ENCODE assay signal across 9 cellular contexts in genomic region chr6:111711476-111711875, GRCh38.
A peak's percentile ranks its signal among the peaks of the same experiment; 100 is the strongest.
DNase-seq lines count a peak whose midpoint lies in the region; ATAC-seq, FAIRE-seq and TF ChIP-seq lines count a peak whose summit lies in the region.
"Had no signal": no experiment of that assay in that cellular context is flagged by ENCODE, and none has a peak within 500 bp of the region (broad histone marks: within the 10 kb centered on the region; RNA-seq: fewer than 3 reads in every experiment).

No MANE protein-coding gene starts in this region.

- H3K27ac ChIP-seq in colonic mucosa (no peak overlapping the region), neuronal stem cell (replicated peaks; ENCODE audit: low read length) (no peak overlapping the region)

- no peak for ATAC-seq in HG03280 (IDR thresholded peaks at IDR 0.05; ENCODE audit: unreplicated experiment)
- ATAC-seq: Panc1 had no signal

- H2AFZ ChIP-seq in neuronal stem cell (ENCODE audit: low read length): no peak overlapping the region

- H2AK5ac ChIP-seq in neuronal stem cell (ENCODE audit: low read depth, low read length): no peak overlapping the region

- H2BK12ac ChIP-seq in neuronal stem cell (ENCODE audit: low read length): no peak overlapping the region

- peak overlapping the region; percentile 32 for H3K18ac ChIP-seq in neuronal stem cell (ENCODE audit: low read length)

- no peak overlapping the region for H3K4ac ChIP-seq in neuronal stem cell (ENCODE audit: low read length)

- H3K27me3 ChIP-seq in colonic mucosa: no peaks in the 10 kb centered on the region
- no peaks in the 10 kb centered on the region for H3K27me3 ChIP-seq in neuronal stem cell (ENCODE audit: control insufficient read depth in 3 of 3, insufficient read depth in 3 of 3, low read depth in 1 of 3, low read length in 3 of 3)

- no peak overlapping the region for H4K8ac ChIP-seq in neuronal stem cell (ENCODE audit: low read depth, low read length)

- H2BK5ac ChIP-seq in neuronal stem cell (ENCODE audit: low read length): no peak overlapping the region

- no peak overlapping the region for H2BK120ac ChIP-seq in neuronal stem cell (ENCODE audit: low read depth, low read length)

- H3K14ac ChIP-seq in neuronal stem cell (ENCODE audit: low read length): no peak overlapping the region

- DNase-seq in DMS 273 (lab: John Stamatoyannopoulos, UW; ENCODE audit: unreplicated experiment): peak; percentile 97
- DNase-seq in NCI-H345 (lab: John Stamatoyannopoulos, UW): peak; percentile 89
- DNase-seq in colonic mucosa: peak; percentile 69
- no peak for DNase-seq in neuronal stem cell (ENCODE audit: low spot score)
- DNase-seq in DMS114 treated with DMSO at 0.1 percent for 48 hours (lab: John Stamatoyannopoulos, UW; ENCODE audit: unreplicated experiment): no peak
- no peak for DNase-seq in NOMO-1 treated with dmso at 0.1 percent for 144 hours (lab: John Stamatoyannopoulos, UW; ENCODE audit: unreplicated experiment)
- no peak for DNase-seq in HTR-8/SVneo (ENCODE audit: insufficient read length, low spot score)

- H3K4me1 ChIP-seq in colonic mucosa: peaks cover 8% of the 10 kb centered on the region
- H3K4me1 ChIP-seq in neuronal stem cell (ENCODE audit: control insufficient read depth in 2 of 2, insufficient read depth in 1 of 2, low read depth in 1 of 2, low read length in 2 of 2): peaks cover 7 to 15% of the 10 kb centered on the region in 2 donors

- H3K23ac ChIP-seq in neuronal stem cell (ENCODE audit: low read depth, low read length, poor library complexity): no peak overlapping the region

- H3K36me3 ChIP-seq in colonic mucosa (no peaks in the 10 kb centered on the region), neuronal stem cell (replicated peaks in 1 of 2; ENCODE audit: control insufficient read depth in 2 of 2, insufficient read depth in 2 of 2, low read length in 2 of 2) (peaks cover 15 to 96% of the 10 kb centered on the region in 2 donors)

- intact Hi-C loops in colonic mucosa (cut with DNase I): loop anchor here (2.0 to 10.0 kb wide), 4 partner anchors 163 to 451 kb away; partner anchors contain the start of gene FYN

- no CpG with 5 or more reads among the region's 7 CpGs for WGBS in neuronal stem cell (ENCODE audit: extremely low coverage in 2 of 2, insufficient read length in 2 of 2, insufficient replicate concordance in 1 of 2), 2 donors

- no peak for TF ChIP-seq CTCF in colonic mucosa (IDR thresholded peaks at IDR 0.05)

- H3K79me1 ChIP-seq in neuronal stem cell (ENCODE audit: low read depth, low read length): no peaks in the 10 kb centered on the region

- H3K9me3 ChIP-seq in colonic mucosa (no peaks in the 10 kb centered on the region), neuronal stem cell (replicated peaks in 1 of 2; ENCODE audit: control insufficient read depth in 2 of 2, insufficient read depth in 1 of 2, low read depth in 1 of 2, low read length in 2 of 2) (no peaks in the 10 kb centered on the region)

- FAIRE-seq in HTR-8/SVneo (lab: Jason Lieb, UNC): no peak

- no peak overlapping the region for H3K4me2 ChIP-seq in neuronal stem cell (ENCODE audit: insufficient read depth, low read length, poor library complexity, severe bottlenecking)

- no peak overlapping the region for H3K9ac ChIP-seq in colonic mucosa (ENCODE audit: low read depth in 2 of 2, low read length in 2 of 2)
- no peak overlapping the region for H3K9ac ChIP-seq in neuronal stem cell (ENCODE audit: low read depth, low read length, poor library complexity)

- no peak overlapping the region for H4K91ac ChIP-seq in neuronal stem cell (ENCODE audit: low read depth, low read length, poor library complexity)

- no peak overlapping the region for H2BK15ac ChIP-seq in neuronal stem cell (ENCODE audit: low read length)

- no peak overlapping the region for H3K4me3 ChIP-seq in colonic mucosa
- H3K4me3 ChIP-seq in neuronal stem cell (ENCODE audit: low read length in 2 of 2): no peak overlapping the region

Comparison
In these comparisons a context has a peak if more than half of its experiments do, and no peak if none do; other contexts are left out.
1. DNase-seq: peak in DMS 273 (single experiment), NCI-H345 (single experiment) and colonic mucosa (single experiment); none in neuronal stem cell (single experiment), DMS114 treated with DMSO at 0.1 percent for 48 hours (single experiment), NOMO-1 treated with dmso at 0.1 percent for 144 hours (single experiment) and HTR-8/SVneo (single experiment).